14 cellular contexts compared by ENCODE assay signal in genomic region chr4:152073738-152074137, GRCh38.
DNase-seq lines count a peak whose midpoint lies in the region; ATAC-seq and TF ChIP-seq lines count a peak whose summit lies in the region.
"Had no signal": no experiment of that assay in that cellular context is flagged by ENCODE, and none has a peak within 500 bp of the region (broad histone marks: within the 10 kb centered on the region; RNA-seq: fewer than 3 reads in every experiment).

No MANE protein-coding gene starts in this region.

- H3K36me3 Mint-ChIP-seq in activated naive CD8-positive, alpha-beta T cell treated with anti-CD3 and anti-CD28 coated beads for 36 hours: no peaks in the 10 kb centered on the region
- H3K36me3 Mint-ChIP-seq: activated CD4-positive, alpha-beta memory T cell treated with anti-CD3 and anti-CD28 coated beads for 36 hours had no signal

- no peaks in the 10 kb centered on the region for H3K79me2 ChIP-seq in osteoblast (ENCODE audit: insufficient read depth, low read length)

- no peaks in the 10 kb centered on the region for H4K20me1 ChIP-seq in osteoblast (ENCODE audit: insufficient read depth, low read length)

- ATAC-seq in left lung: peak; percentile 94

- H3K9me3 Mint-ChIP-seq in activated naive CD8-positive, alpha-beta T cell treated with anti-CD3 and anti-CD28 coated beads for 36 hours: peaks cover 5% of the 10 kb centered on the region

- TF ChIP-seq CTCF in BE2C (IDR thresholded peaks at IDR 0.05; ENCODE audit: low read depth, low read length) (no peak), left lung (IDR thresholded peaks at IDR 0.05) (no peak), osteoblast (IDR thresholded peaks at IDR 0.05; ENCODE audit: extremely low read depth, low read depth, low read length) (no peak)

- H3K4me1 ChIP-seq in BE2C: peaks cover 3% of the 10 kb centered on the region; the same call in 1 of the 2 replicates
- H3K4me1 ChIP-seq in left lung: peaks cover 4 to 9% of the 10 kb centered on the region in 2 donors
- no peaks in the 10 kb centered on the region for H3K4me1 ChIP-seq in osteoblast (ENCODE audit: insufficient read depth, low read length)

- H3K4me3 Mint-ChIP-seq in activated naive CD8-positive, alpha-beta T cell treated with anti-CD3 and anti-CD28 coated beads for 36 hours: no peak overlapping the region
- H3K4me3 Mint-ChIP-seq: activated CD4-positive, alpha-beta memory T cell treated with anti-CD3 and anti-CD28 coated beads for 36 hours had no signal

- peaks cover 4% of the 10 kb centered on the region; the same call in 1 of the 2 replicates for H3K27me3 ChIP-seq in BE2C
- H3K27me3 ChIP-seq in left lung: no peaks in the 10 kb centered on the region
- H3K27me3 ChIP-seq in osteoblast (ENCODE audit: insufficient read depth, low read length): peaks cover 17% of the 10 kb centered on the region

- peaks cover 21% of the 10 kb centered on the region for H3K4me1 Mint-ChIP-seq in activated naive CD8-positive, alpha-beta T cell treated with anti-CD3 and anti-CD28 coated beads for 36 hours

- H3K4me3 ChIP-seq in BE2C (ENCODE audit: low read depth, low read length) (no peak overlapping the region), left lung (no peak overlapping the region), osteoblast (ENCODE audit: insufficient read depth, low read length) (no peak overlapping the region)

- intact Hi-C loops in left lung (cut with DNase I): no loop called here

- no peaks in the 10 kb centered on the region for H3K27me3 Mint-ChIP-seq in activated naive CD8-positive, alpha-beta T cell treated with anti-CD3 and anti-CD28 coated beads for 36 hours
- H3K27me3 Mint-ChIP-seq: activated CD4-positive, alpha-beta memory T cell treated with anti-CD3 and anti-CD28 coated beads for 36 hours had no signal

- peak; percentile 15 for DNase-seq in BE2C
- peak; percentile 71 for DNase-seq in HT1080 (ENCODE audit: low read depth)
- peak; percentile 60 for DNase-seq in astrocyte of the hippocampus (ENCODE audit: low read depth, low spot score)
- peak in 1 of 2 donors; percentile 81 for DNase-seq in left lung
- no peak for DNase-seq in activated CD4-positive, alpha-beta T cell treated with anti-CD3 and anti-CD28 coated beads, Interleukin-2, amount 50 U/mL, for 48 hours
- no peak for DNase-seq in osteoblast (ENCODE audit: insufficient read length, low spot score, missing footprints)
- DNase-seq in NCI-H2107 (lab: John Stamatoyannopoulos, UW): no peak
- DNase-seq in activated naive CD8-positive, alpha-beta T cell treated with anti-CD3 and anti-CD28 coated beads for 36 hours: no peak
- DNase-seq: activated CD4-positive, alpha-beta memory T cell treated with anti-CD3 and anti-CD28 coated beads for 36 hours; central memory CD4-positive, alpha-beta T cell; NCI-H1092; NCI-H446; stimulated activated CD4-positive, alpha-beta T cell treated with anti-CD3 and anti-CD28 coated beads, Interleukin-2, amount 100 ng/mL, for 48 hours had no signal

- no peak overlapping the region for H3K27ac Mint-ChIP-seq in activated naive CD8-positive, alpha-beta T cell treated with anti-CD3 and anti-CD28 coated beads for 36 hours
- H3K27ac Mint-ChIP-seq: activated CD4-positive, alpha-beta memory T cell treated with anti-CD3 and anti-CD28 coated beads for 36 hours had no signal

- no peaks in the 10 kb centered on the region for H3K9me3 ChIP-seq in BE2C
- no peaks in the 10 kb centered on the region for H3K9me3 ChIP-seq in left lung
- no peaks in the 10 kb centered on the region for H3K9me3 ChIP-seq in osteoblast (ENCODE audit: low read depth, low read length)

- no peak overlapping the region for H3K4me2 ChIP-seq in osteoblast (ENCODE audit: insufficient read depth, low read length)

- H3K27ac ChIP-seq in left lung (no peak overlapping the region), osteoblast (ENCODE audit: low read depth, low read length) (no peak overlapping the region)
- H3K27ac ChIP-seq: RWPE1 had no signal

- H3K36me3 ChIP-seq in BE2C (no peaks in the 10 kb centered on the region), left lung (no peaks in the 10 kb centered on the region), osteoblast (ENCODE audit: insufficient read depth, low read length) (no peaks in the 10 kb centered on the region)

- H2AFZ ChIP-seq in osteoblast (ENCODE audit: low read length): no peak overlapping the region

Comparison
In these comparisons a context has a peak if more than half of its experiments do, and no peak if none do; other contexts are left out.
1. DNase-seq: peak in BE2C (single experiment), HT1080 (single experiment) and astrocyte of the hippocampus (single experiment); none in activated CD4-positive, alpha-beta T cell treated with anti-CD3 and anti-CD28 coated beads, Interleukin-2, amount 50 U/mL, for 48 hours (0 of 2), osteoblast (single experiment), NCI-H2107 (single experiment) and activated naive CD8-positive, alpha-beta T cell treated with anti-CD3 and anti-CD28 coated beads for 36 hours (single experiment).